In genomic region chr1:9910425-9911178, GRCh38 we compare ENCODE assay signal across 1 cellular context.
TF ChIP-seq lines count a peak whose summit lies in the region.

No MANE protein-coding gene starts in this region.

TF ChIP-seq in HepG2, 621 proteins besides CTCF, POLR2A, EP300 and RAD21 (continued from another document and continues in another):
- TF ChIP-seq ZNF281 (CRISPR knock-in tag; IDR thresholded peaks at IDR 0.05; ENCODE audit: borderline replicate concordance) (no peak), PCBP2 (optimal IDR thresholded peaks at IDR 0.05; ENCODE audit: low read depth, low read length, poor library complexity, severe bottlenecking) (no peak), HMGXB3 (CRISPR knock-in tag; IDR thresholded peaks at IDR 0.05; ENCODE audit: borderline replicate concordance) (no peak; the same call in 1 of the 2 replicates), ZNF101 (CRISPR knock-in tag; IDR thresholded peaks at IDR 0.05; ENCODE audit: borderline replicate concordance, low read depth) (no peak), CHD2 (IDR thresholded peaks at IDR 0.05; ENCODE audit: low read depth, low read length) (no peak), ZNF143 (CRISPR knock-in tag; IDR thresholded peaks at IDR 0.05) (peak; percentile 35; the same call in 1 of the 2 replicates), BCL3 (CRISPR knock-in tag; IDR thresholded peaks at IDR 0.05) (peak; percentile 42; the same call in 1 of the 2 replicates), HCFC1 (IDR thresholded peaks at IDR 0.05; ENCODE audit: low read depth, low read length) (no peak), KDM1A (CRISPR knock-in tag; IDR thresholded peaks at IDR 0.05) (no peak), IKZF1 (IDR thresholded peaks at IDR 0.05) (no peak), SRSF9 (IDR thresholded peaks at IDR 0.05; ENCODE audit: borderline replicate concordance, insufficient read depth, low read depth, low read length, poor library complexity, severe bottlenecking) (no peak), NR2C2 (CRISPR knock-in tag; IDR thresholded peaks at IDR 0.05; ENCODE audit: borderline replicate concordance) (no peak), ZNF224 (CRISPR knock-in tag; IDR thresholded peaks at IDR 0.05) (no peak), ZSCAN9 (CRISPR knock-in tag; IDR thresholded peaks at IDR 0.05; ENCODE audit: borderline replicate concordance) (no peak), AHR (CRISPR knock-in tag; IDR thresholded peaks at IDR 0.05) (no peak), ZNF839 (CRISPR knock-in tag; IDR thresholded peaks at IDR 0.05; ENCODE audit: borderline replicate concordance) (no peak), NCOR1 (IDR thresholded peaks at IDR 0.05; ENCODE audit: borderline replicate concordance, low read length) (no peak), MEF2D (CRISPR knock-in tag; IDR thresholded peaks at IDR 0.05) (no peak), GPN1 (CRISPR knock-in tag; IDR thresholded peaks at IDR 0.05; ENCODE audit: borderline replicate concordance) (no peak), XRCC5 (optimal IDR thresholded peaks at IDR 0.05; ENCODE audit: low read length) (peak; percentile 47), BHLHE40 (IDR thresholded peaks at IDR 0.05; ENCODE audit: low read length) (no peak), ZBTB7B (CRISPR knock-in tag; IDR thresholded peaks at IDR 0.05) (0 out of 2 replicates have a peak, but pooled peaks have one; percentile 16), NFRKB (IDR thresholded peaks at IDR 0.05) (no peak), SIN3B (IDR thresholded peaks at IDR 0.05; ENCODE audit: low read length) (0 out of 2 replicates have a peak, but pooled peaks have one; percentile 42), ZNF251 (CRISPR knock-in tag; IDR thresholded peaks at IDR 0.05) (no peak), TP53 (CRISPR knock-in tag; conservative IDR thresholded peaks at IDR 0.05) (no peak), ZNF709 (CRISPR knock-in tag; IDR thresholded peaks at IDR 0.05) (no peak), ZNF746 (CRISPR knock-in tag; IDR thresholded peaks at IDR 0.05) (no peak), ZNF614 (CRISPR knock-in tag; IDR thresholded peaks at IDR 0.05; ENCODE audit: borderline replicate concordance) (0 out of 2 replicates have a peak, but pooled peaks have one; percentile 34), U2AF1 (optimal IDR thresholded peaks at IDR 0.05; ENCODE audit: low read depth, low read length) (no peak), PLRG1 (conservative IDR thresholded peaks at IDR 0.05) (no peak), EZH2 (conservative IDR thresholded peaks at IDR 0.05; ENCODE audit: low read depth, low read length) (no peak), ZNF772 (CRISPR knock-in tag; IDR thresholded peaks at IDR 0.05) (no peak; the same call in 1 of the 2 replicates), ZNF124 (CRISPR knock-in tag; IDR thresholded peaks at IDR 0.05) (no peak), SMYD3 (CRISPR knock-in tag; IDR thresholded peaks at IDR 0.05) (no peak), RFX5 (IDR thresholded peaks at IDR 0.05; ENCODE audit: low read depth, low read length) (no peak), ZNF790 (CRISPR knock-in tag; IDR thresholded peaks at IDR 0.05; ENCODE audit: borderline replicate concordance) (no peak), CHD4 (IDR thresholded peaks at IDR 0.05; ENCODE audit: borderline replicate concordance, low read length) (no peak; the same call in 1 of the 2 replicates), ZBTB10 (CRISPR knock-in tag; IDR thresholded peaks at IDR 0.05; ENCODE audit: borderline replicate concordance) (no peak), ZFP36L1 (CRISPR knock-in tag; IDR thresholded peaks at IDR 0.05) (no peak), ZNF232 (CRISPR knock-in tag; IDR thresholded peaks at IDR 0.05; ENCODE audit: borderline replicate concordance) (peak; percentile 82; the same call in 1 of the 2 replicates), ZNF354B (CRISPR knock-in tag; IDR thresholded peaks at IDR 0.05) (no peak), ZNF615 (CRISPR knock-in tag; IDR thresholded peaks at IDR 0.05; ENCODE audit: borderline replicate concordance) (no peak), ZNF777 (CRISPR knock-in tag; IDR thresholded peaks at IDR 0.05) (no peak), CAMTA2 (CRISPR knock-in tag; IDR thresholded peaks at IDR 0.05; ENCODE audit: borderline replicate concordance) (no peak), HNRNPK (IDR thresholded peaks at IDR 0.05; ENCODE audit: low read depth, low read length, poor library complexity, severe bottlenecking) (no peak)
- TF ChIP-seq, protein P1, sequence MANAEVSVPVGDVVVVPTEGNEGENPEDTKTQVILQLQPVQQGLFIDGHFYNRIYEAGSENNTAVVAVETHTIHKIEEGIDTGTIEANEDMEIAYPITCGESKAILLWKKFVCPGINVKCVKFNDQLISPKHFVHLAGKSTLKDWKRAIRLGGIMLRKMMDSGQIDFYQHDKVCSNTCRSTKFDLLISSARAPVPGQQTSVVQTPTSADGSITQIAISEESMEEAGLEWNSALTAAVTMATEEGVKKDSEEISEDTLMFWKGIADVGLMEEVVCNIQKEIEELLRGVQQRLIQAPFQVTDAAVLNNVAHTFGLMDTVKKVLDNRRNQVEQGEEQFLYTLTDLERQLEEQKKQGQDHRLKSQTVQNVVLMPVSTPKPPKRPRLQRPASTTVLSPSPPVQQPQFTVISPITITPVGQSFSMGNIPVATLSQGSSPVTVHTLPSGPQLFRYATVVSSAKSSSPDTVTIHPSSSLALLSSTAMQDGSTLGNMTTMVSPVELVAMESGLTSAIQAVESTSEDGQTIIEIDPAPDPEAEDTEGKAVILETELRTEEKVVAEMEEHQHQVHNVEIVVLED (CRISPR knock-in tag; IDR thresholded peaks at IDR 0.05; ENCODE audit: borderline replicate concordance), result peak; percentile 57; the same call in 1 of the 2 replicates
- TF ChIP-seq, protein P2, sequence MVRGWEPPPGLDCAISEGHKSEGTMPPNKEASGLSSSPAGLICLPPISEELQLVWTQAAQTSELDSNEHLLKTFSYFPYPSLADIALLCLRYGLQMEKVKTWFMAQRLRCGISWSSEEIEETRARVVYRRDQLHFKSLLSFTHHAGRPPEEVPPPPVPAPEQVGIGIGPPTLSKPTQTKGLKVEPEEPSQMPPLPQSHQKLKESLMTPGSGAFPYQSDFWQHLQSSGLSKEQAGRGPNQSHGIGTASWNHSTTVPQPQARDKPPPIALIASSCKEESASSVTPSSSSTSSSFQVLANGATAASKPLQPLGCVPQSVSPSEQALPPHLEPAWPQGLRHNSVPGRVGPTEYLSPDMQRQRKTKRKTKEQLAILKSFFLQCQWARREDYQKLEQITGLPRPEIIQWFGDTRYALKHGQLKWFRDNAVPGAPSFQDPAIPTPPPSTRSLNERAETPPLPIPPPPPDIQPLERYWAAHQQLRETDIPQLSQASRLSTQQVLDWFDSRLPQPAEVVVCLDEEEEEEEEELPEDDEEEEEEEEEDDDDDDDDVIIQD (CRISPR knock-in tag; IDR thresholded peaks at IDR 0.05; ENCODE audit: low read depth), result no peak
- TF ChIP-seq, protein P3, sequence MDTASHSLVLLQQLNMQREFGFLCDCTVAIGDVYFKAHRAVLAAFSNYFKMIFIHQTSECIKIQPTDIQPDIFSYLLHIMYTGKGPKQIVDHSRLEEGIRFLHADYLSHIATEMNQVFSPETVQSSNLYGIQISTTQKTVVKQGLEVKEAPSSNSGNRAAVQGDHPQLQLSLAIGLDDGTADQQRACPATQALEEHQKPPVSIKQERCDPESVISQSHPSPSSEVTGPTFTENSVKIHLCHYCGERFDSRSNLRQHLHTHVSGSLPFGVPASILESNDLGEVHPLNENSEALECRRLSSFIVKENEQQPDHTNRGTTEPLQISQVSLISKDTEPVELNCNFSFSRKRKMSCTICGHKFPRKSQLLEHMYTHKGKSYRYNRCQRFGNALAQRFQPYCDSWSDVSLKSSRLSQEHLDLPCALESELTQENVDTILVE (CRISPR knock-in tag; IDR thresholded peaks at IDR 0.05), result no peak
- TF ChIP-seq, protein P4, sequence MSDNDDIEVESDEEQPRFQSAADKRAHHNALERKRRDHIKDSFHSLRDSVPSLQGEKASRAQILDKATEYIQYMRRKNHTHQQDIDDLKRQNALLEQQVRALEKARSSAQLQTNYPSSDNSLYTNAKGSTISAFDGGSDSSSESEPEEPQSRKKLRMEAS (IDR thresholded peaks at IDR 0.05), result peak; percentile 75
- TF ChIP-seq, protein P5, sequence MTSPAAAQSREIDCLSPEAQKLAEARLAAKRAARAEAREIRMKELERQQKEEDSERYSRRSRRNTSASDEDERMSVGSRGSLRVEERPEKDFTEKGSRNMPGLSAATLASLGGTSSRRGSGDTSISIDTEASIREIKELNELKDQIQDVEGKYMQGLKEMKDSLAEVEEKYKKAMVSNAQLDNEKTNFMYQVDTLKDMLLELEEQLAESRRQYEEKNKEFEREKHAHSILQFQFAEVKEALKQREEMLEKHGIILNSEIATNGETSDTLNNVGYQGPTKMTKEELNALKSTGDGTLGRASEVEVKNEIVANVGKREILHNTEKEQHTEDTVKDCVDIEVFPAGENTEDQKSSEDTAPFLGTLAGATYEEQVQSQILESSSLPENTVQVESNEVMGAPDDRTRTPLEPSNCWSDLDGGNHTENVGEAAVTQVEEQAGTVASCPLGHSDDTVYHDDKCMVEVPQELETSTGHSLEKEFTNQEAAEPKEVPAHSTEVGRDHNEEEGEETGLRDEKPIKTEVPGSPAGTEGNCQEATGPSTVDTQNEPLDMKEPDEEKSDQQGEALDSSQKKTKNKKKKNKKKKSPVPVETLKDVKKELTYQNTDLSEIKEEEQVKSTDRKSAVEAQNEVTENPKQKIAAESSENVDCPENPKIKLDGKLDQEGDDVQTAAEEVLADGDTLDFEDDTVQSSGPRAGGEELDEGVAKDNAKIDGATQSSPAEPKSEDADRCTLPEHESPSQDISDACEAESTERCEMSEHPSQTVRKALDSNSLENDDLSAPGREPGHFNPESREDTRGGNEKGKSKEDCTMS (CRISPR knock-in tag; conservative IDR thresholded peaks at IDR 0.05), result no peak
